ENCODE assay signal across 11 cellular contexts in genomic region chrX:118520206-118520857, GRCh38. TPM values are rescaled to one million over a fixed set of nuclear protein-coding genes. Genes with fewer than 3 reads are reported as not detected.
DNase-seq lines count a peak whose midpoint lies in the region; ATAC-seq and TF ChIP-seq lines count a peak whose summit lies in the region.
"Had no signal": no experiment of that assay in that cellular context is flagged by ENCODE, and none has a peak within 500 bp of the region (broad histone marks: within the 10 kb centered on the region; RNA-seq: fewer than 3 reads in every experiment).

No MANE protein-coding gene starts in this region.

- no peak overlapping the region for H3K14ac ChIP-seq in mesenchymal stem cell (ENCODE audit: low read length in 2 of 2)

- H3K9me3 ChIP-seq in breast epithelium (no peaks in the 10 kb centered on the region), mesenchymal stem cell (ENCODE audit: control insufficient read depth, low read length) (no peaks in the 10 kb centered on the region), vagina (no peaks in the 10 kb centered on the region)

- H2AK5ac ChIP-seq in mesenchymal stem cell (ENCODE audit: low read length, severe bottlenecking), result no peak overlapping the region

- no peak overlapping the region for H4K91ac ChIP-seq in mesenchymal stem cell (ENCODE audit: low read length)

- H3K9me3 Mint-ChIP-seq in activated naive CD4-positive, alpha-beta T cell treated with anti-CD3 and anti-CD28 coated beads for 36 hours, result no peaks in the 10 kb centered on the region
- H3K9me3 Mint-ChIP-seq in activated naive CD4-positive, alpha-beta T cell treated with anti-CD3 and anti-CD28 coated beads, Interleukin-2, amount 50 U/mL, for 72 hours, result no peaks in the 10 kb centered on the region
- H3K9me3 Mint-ChIP-seq: type B pancreatic cell had no signal

- no peak overlapping the region for H2BK120ac ChIP-seq in mesenchymal stem cell (ENCODE audit: low read depth, low read length)

- intact Hi-C loops in activated naive CD4-positive, alpha-beta T cell treated with anti-CD3 and anti-CD28 coated beads for 36 hours (cut with micrococcal nuclease), result no loop called here
- intact Hi-C loops in breast epithelium (cut with DNase I; ENCODE audit: low total_unique reads) (no loop called here), vagina (cut with DNase I) (no loop called here)

- H2AFZ ChIP-seq in mesenchymal stem cell (ENCODE audit: low read depth, low read length), result no peak overlapping the region

- peak overlapping the region in 1 of 2 experiments; percentile 62 for H3K18ac ChIP-seq in mesenchymal stem cell (ENCODE audit: low read depth in 1 of 2, low read length in 2 of 2)

- peak overlapping the region; percentile 80 for H3K9ac ChIP-seq in mesenchymal stem cell (ENCODE audit: low read length)

- H3K4me3 ChIP-seq in breast epithelium, result no peak overlapping the region
- peak overlapping the region in 1 of 2 experiments; percentile 8 for H3K4me3 ChIP-seq in mesenchymal stem cell (ENCODE audit: insufficient read depth in 1 of 2, low read depth in 1 of 2, low read length in 2 of 2)
- no peak overlapping the region for H3K4me3 ChIP-seq in vagina

- no peak overlapping the region for H4K8ac ChIP-seq in mesenchymal stem cell (ENCODE audit: low read length)

- H2BK15ac ChIP-seq in mesenchymal stem cell (ENCODE audit: low read depth, poor library complexity, severe bottlenecking), result no peak overlapping the region

- H3K23ac ChIP-seq in mesenchymal stem cell (ENCODE audit: low read length in 2 of 2), result no peak overlapping the region

- no peak for TF ChIP-seq POLR2A in breast epithelium (IDR thresholded peaks at IDR 0.05)
- TF ChIP-seq POLR2A in vagina (IDR thresholded peaks at IDR 0.05), result no peak

- ATAC-seq in activated naive CD4-positive, alpha-beta T cell treated with anti-CD3 and anti-CD28 coated beads, Interleukin-2, amount 50 U/mL, for 72 hours, result no peak
- ATAC-seq in HG02885 (IDR thresholded peaks at IDR 0.05; ENCODE audit: poor library complexity, unreplicated experiment) (no peak), GM18519 (IDR thresholded peaks at IDR 0.05; ENCODE audit: low FRiP score, unreplicated experiment) (no peak)

- no CpG with 5 or more reads among the region's 3 CpGs for WGBS in mesenchymal stem cell

- TF ChIP-seq CTCF in breast epithelium (IDR thresholded peaks at IDR 0.05) (no peak), vagina (IDR thresholded peaks at IDR 0.05) (no peak)

- H3K36me3 ChIP-seq in breast epithelium (no peaks in the 10 kb centered on the region), mesenchymal stem cell (ENCODE audit: control insufficient read depth in 1 of 2, insufficient read depth in 2 of 2, low read depth in 1 of 2, low read length in 2 of 2) (no peaks in the 10 kb centered on the region), vagina (no peaks in the 10 kb centered on the region)

- peaks cover 2% of the 10 kb centered on the region for H3K36me3 Mint-ChIP-seq in activated naive CD4-positive, alpha-beta T cell treated with anti-CD3 and anti-CD28 coated beads for 36 hours (ENCODE audit: low read depth)
- peaks cover 0 to 5% of the 10 kb centered on the region in 2 donors for H3K36me3 Mint-ChIP-seq in activated naive CD4-positive, alpha-beta T cell treated with anti-CD3 and anti-CD28 coated beads, Interleukin-2, amount 50 U/mL, for 72 hours
- H3K36me3 Mint-ChIP-seq: type B pancreatic cell had no signal

- CTCF ChIA-PET in activated naive CD4-positive, alpha-beta T cell treated with anti-CD3 and anti-CD28 coated beads for 36 hours (lab: Charles Lee), result interaction anchor here (2.0 kb wide), 1 partner anchor 14 kb away, joined by 4 read pairs; no protein-coding TSS in a partner anchor

- no peak for DNase-seq in activated naive CD4-positive, alpha-beta T cell treated with anti-CD3 and anti-CD28 coated beads for 36 hours
- DNase-seq in activated naive CD4-positive, alpha-beta T cell treated with anti-CD3 and anti-CD28 coated beads, Interleukin-2, amount 50 U/mL, for 72 hours (ENCODE audit: low spot score in 2 of 2), result no peak
- DNase-seq in breast epithelium (ENCODE audit: low spot score in 2 of 2), result no peak
- peak; percentile 63 for DNase-seq in mesenchymal stem cell
- no peak for DNase-seq in vagina (ENCODE audit: extremely low spot score in 2 of 2)
- no peak for DNase-seq in putamen (ENCODE audit: low spot score)
- DNase-seq: AML-193, NCI-H146 had no signal

- no peaks in the 10 kb centered on the region for H3K27me3 Mint-ChIP-seq in activated naive CD4-positive, alpha-beta T cell treated with anti-CD3 and anti-CD28 coated beads for 36 hours (ENCODE audit: low read depth)
- H3K27me3 Mint-ChIP-seq: type B pancreatic cell had no signal

- H2BK5ac ChIP-seq in mesenchymal stem cell (ENCODE audit: low read depth, low read length, poor library complexity, severe bottlenecking), result no peak overlapping the region

- H3K4me1 ChIP-seq in breast epithelium (no peaks in the 10 kb centered on the region), mesenchymal stem cell (ENCODE audit: control insufficient read depth, insufficient read depth, low read depth, low read length) (no peaks in the 10 kb centered on the region), vagina (peaks cover 37% of the 10 kb centered on the region)

- H2BK12ac ChIP-seq in mesenchymal stem cell (ENCODE audit: low read length in 2 of 2), result no peak overlapping the region

- no peak overlapping the region for H3K4me2 ChIP-seq in mesenchymal stem cell (ENCODE audit: low read length, poor library complexity, severe bottlenecking)

- no peak overlapping the region for H3K4me3 Mint-ChIP-seq in activated naive CD4-positive, alpha-beta T cell treated with anti-CD3 and anti-CD28 coated beads for 36 hours
- H3K4me3 Mint-ChIP-seq: type B pancreatic cell had no signal

- H3K27ac Mint-ChIP-seq in activated naive CD4-positive, alpha-beta T cell treated with anti-CD3 and anti-CD28 coated beads for 36 hours, result peak overlapping the region; percentile 65
- H3K27ac Mint-ChIP-seq in activated naive CD4-positive, alpha-beta T cell treated with anti-CD3 and anti-CD28 coated beads, Interleukin-2, amount 50 U/mL, for 72 hours, result peak overlapping the region in 1 of 2 donors; percentile 65
- H3K27ac Mint-ChIP-seq: type B pancreatic cell had no signal

- H3K4ac ChIP-seq in mesenchymal stem cell (ENCODE audit: low read depth in 1 of 2, low read length in 2 of 2), result no peak overlapping the region

- H3K27me3 ChIP-seq in breast epithelium (peaks cover 0 to 5% of the 10 kb centered on the region in 2 donors), mesenchymal stem cell (ENCODE audit: control insufficient read depth in 1 of 2, insufficient read depth in 1 of 2, low read length in 2 of 2) (no peaks in the 10 kb centered on the region), vagina (no peaks in the 10 kb centered on the region)

- no peaks in the 10 kb centered on the region for H3K79me1 ChIP-seq in mesenchymal stem cell (replicated peaks; ENCODE audit: low read length, poor library complexity, severe bottlenecking)

- H3K27ac ChIP-seq in breast epithelium, result peak overlapping the region; percentile 31 to 72
- no peak overlapping the region for H3K27ac ChIP-seq in mesenchymal stem cell (ENCODE audit: low read length, poor library complexity, severe bottlenecking)
- peak overlapping the region; percentile 79 for H3K27ac ChIP-seq in vagina

- H3K4me1 Mint-ChIP-seq in activated naive CD4-positive, alpha-beta T cell treated with anti-CD3 and anti-CD28 coated beads for 36 hours (ENCODE audit: low read depth), result peaks cover 71% of the 10 kb centered on the region

RNA-seq across cellular contexts. Expression of gene DOCK11, which starts 24.7 kb away (rescaled TPM):
- 10 to 100 TPM; 32.8 to 34.8 TPM for total RNA-seq in activated naive CD4-positive, alpha-beta T cell treated with anti-CD3 and anti-CD28 coated beads for 36 hours
- 10 to 100 TPM; 41.6 to 44.9 TPM for total RNA-seq in activated naive CD4-positive, alpha-beta T cell treated with anti-CD3 and anti-CD28 coated beads, Interleukin-2, amount 50 U/mL, for 72 hours
- total RNA-seq in breast epithelium, result 100 to 1,000 TPM in 1 of 3 donors, 10 to 100 TPM in 2; 25.3 to 138 (median 26.9) TPM
- polyA plus RNA-seq in mesenchymal stem cell (2013, experiment 1 of 2), result 9.6 TPM
- 9.6 TPM for polyA plus RNA-seq in mesenchymal stem cell (2013, experiment 2 of 2)
- 20.6 TPM for total RNA-seq in vagina
